In the genomic region with DNA sequence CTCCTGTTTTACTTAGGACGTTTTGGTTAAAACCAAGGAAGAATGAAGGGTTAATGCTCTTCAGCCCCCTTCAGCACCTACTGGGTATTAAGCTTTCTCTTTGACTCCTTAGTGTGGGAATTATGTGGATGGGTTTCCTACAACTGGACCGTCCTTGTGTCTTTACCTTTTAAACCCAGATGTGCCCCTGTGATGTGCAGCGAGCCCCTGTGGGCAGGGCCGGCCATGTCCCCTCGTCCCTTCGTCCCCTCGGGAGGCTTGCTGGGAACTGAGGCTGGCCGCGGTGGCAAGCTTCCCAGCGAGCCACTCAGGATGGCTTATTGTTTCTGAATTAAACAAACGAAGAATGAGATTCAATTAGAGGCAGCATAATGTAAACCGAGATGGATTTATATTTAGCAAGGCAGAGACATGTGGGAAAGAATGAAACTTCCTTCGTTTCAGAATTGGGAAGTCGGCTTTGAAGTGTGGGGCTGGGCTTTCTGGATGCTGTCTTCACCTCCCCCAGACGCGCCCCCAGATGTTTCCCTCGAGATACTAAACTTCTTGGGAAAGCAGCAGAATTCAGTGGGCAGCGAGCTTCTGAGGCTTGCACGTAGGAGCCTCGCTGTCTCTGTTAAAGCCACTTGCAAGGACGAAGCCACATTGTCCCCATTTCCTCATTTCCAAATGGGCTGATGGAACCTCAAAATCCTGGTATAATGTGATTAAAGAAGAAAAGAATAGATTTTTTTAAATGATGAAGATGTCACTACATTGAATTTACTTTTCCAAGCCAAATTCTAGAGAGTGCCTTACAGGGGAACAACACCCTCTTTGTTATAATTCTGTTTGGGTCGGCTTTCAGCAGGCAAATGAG, we compare ENCODE assay signal across 11 cellular contexts.
DNase-seq lines count a peak whose midpoint lies in the region; ATAC-seq and TF ChIP-seq lines count a peak whose summit lies in the region.
"Had no signal": no experiment of that assay in that cellular context is flagged by ENCODE, and none has a peak within 500 bp of the region (broad histone marks: within the 10 kb centered on the region; RNA-seq: fewer than 3 reads in every experiment).

No MANE protein-coding gene starts in this region.

- no peak overlapping the region for H2AFZ ChIP-seq in MM.1S (ENCODE audit: low read length)

- H3K27me3 ChIP-seq in stomach (no peaks in the 10 kb centered on the region), MM.1S (replicated peaks; ENCODE audit: insufficient read depth, low read length) (no peaks in the 10 kb centered on the region), brain microvascular endothelial cell (replicated peaks) (no peaks in the 10 kb centered on the region)

- H3K4me2 ChIP-seq in MM.1S (ENCODE audit: low read depth, low read length), result no peak overlapping the region

- WGBS in stomach, 5 donors, result 58 to 75% (median 59%) methylated on average over 22 of the region's 22 CpGs

- no peak overlapping the region for H3K9ac ChIP-seq in MM.1S (ENCODE audit: low read length)

- no peak overlapping the region for H3K27ac Mint-ChIP-seq in stimulated activated naive B cell treated with anti-CD40 and anti-IgM and Interleukin-4, amounts not matched to agents 10 μg/mL and 1 μg/mL and 100 μg/mL, for 72 hours
- H3K27ac Mint-ChIP-seq: WTC11 had no signal

- H3K9me2 ChIP-seq in MM.1S (replicated peaks; ENCODE audit: insufficient read depth, low read length), result no peaks in the 10 kb centered on the region

- peaks cover 13 to 56% (median 37%) of the 10 kb centered on the region in 4 donors for H3K4me1 ChIP-seq in stomach
- no peaks in the 10 kb centered on the region for H3K4me1 ChIP-seq in MM.1S (ENCODE audit: low read length)

- no peak for TF ChIP-seq POLR2A in stomach (IDR thresholded peaks at IDR 0.05)

- H3F3A ChIP-seq in MM.1S (ENCODE audit: insufficient read depth, low read length), result no peaks in the 10 kb centered on the region

- TF ChIP-seq EP300 in stomach (IDR thresholded peaks at IDR 0.05), result no peak

- DNase-seq in Kasumi-1 (lab: John Stamatoyannopoulos, UW), result peak; percentile 35 to 50
- peak; percentile 53 for DNase-seq in left kidney (ENCODE audit: low read depth, low spot score)
- DNase-seq in stomach, result no peak
- no peak for DNase-seq in NCI-H146 (lab: John Stamatoyannopoulos, UW)
- DNase-seq in stimulated activated naive B cell treated with anti-CD40 and anti-IgM and Interleukin-4, amounts not matched to agents 10 μg/mL and 1 μg/mL and 100 μg/mL, for 72 hours, result no peak
- DNase-seq in MM.1S, result no peak
- DNase-seq in brain microvascular endothelial cell, result no peak
- DNase-seq: aorta, NCI-H446 treated with DMSO at 0.1 percent for 48 hours had no signal

- intact Hi-C loops in stomach (cut with DNase I; ENCODE audit: low total_unique reads), result no loop called here

- no peaks in the 10 kb centered on the region for H3K9me3 Mint-ChIP-seq in stimulated activated naive B cell treated with anti-CD40 and anti-IgM and Interleukin-4, amounts not matched to agents 10 μg/mL and 1 μg/mL and 100 μg/mL, for 72 hours
- H3K9me3 Mint-ChIP-seq: WTC11 had no signal

- H3K27me3 Mint-ChIP-seq in stimulated activated naive B cell treated with anti-CD40 and anti-IgM and Interleukin-4, amounts not matched to agents 10 μg/mL and 1 μg/mL and 100 μg/mL, for 72 hours, result peaks cover 7 to 12% of the 10 kb centered on the region in 2 donors

- no peaks in the 10 kb centered on the region for H3K36me3 ChIP-seq in stomach
- H3K36me3 ChIP-seq in MM.1S (replicated peaks; ENCODE audit: insufficient read depth, low read length), result no peaks in the 10 kb centered on the region
- H3K36me3 ChIP-seq in brain microvascular endothelial cell (replicated peaks), result no peaks in the 10 kb centered on the region

- H3K27ac ChIP-seq in cingulate gyrus (ENCODE audit: low read depth, low read length), result peak overlapping the region; percentile 67
- H3K27ac ChIP-seq in stomach, result peak overlapping the region; percentile 51 to 80 (median 72)
- no peak overlapping the region for H3K27ac ChIP-seq in MM.1S (ENCODE audit: low read length)
- H3K27ac ChIP-seq in brain microvascular endothelial cell, result no peak overlapping the region

- in situ Hi-C loops in brain microvascular endothelial cell (cut with HindIII; ENCODE audit: low pct_ligation_motif_present, low sequenced_read_pairs), result no loop called here

- peak overlapping the region in 1 of 2 donors; percentile 19 for H3K4me3 Mint-ChIP-seq in stimulated activated naive B cell treated with anti-CD40 and anti-IgM and Interleukin-4, amounts not matched to agents 10 μg/mL and 1 μg/mL and 100 μg/mL, for 72 hours
- H3K4me3 Mint-ChIP-seq: WTC11 had no signal

- no peaks in the 10 kb centered on the region for H3K36me3 Mint-ChIP-seq in stimulated activated naive B cell treated with anti-CD40 and anti-IgM and Interleukin-4, amounts not matched to agents 10 μg/mL and 1 μg/mL and 100 μg/mL, for 72 hours
- H3K36me3 Mint-ChIP-seq: WTC11 had no signal

- ATAC-seq in stimulated activated naive B cell treated with anti-CD40 and anti-IgM and Interleukin-4, amounts not matched to agents 10 μg/mL and 1 μg/mL and 100 μg/mL, for 72 hours (replicated peaks), result no peak
- ATAC-seq: WTC11 had no signal

- H4K20me1 ChIP-seq in MM.1S (ENCODE audit: insufficient read depth, low read length), result no peaks in the 10 kb centered on the region

- H3K4me1 Mint-ChIP-seq in stimulated activated naive B cell treated with anti-CD40 and anti-IgM and Interleukin-4, amounts not matched to agents 10 μg/mL and 1 μg/mL and 100 μg/mL, for 72 hours, result peaks cover 23 to 26% of the 10 kb centered on the region in 2 donors

- H3K4me3 ChIP-seq in stomach, result no peak overlapping the region
- no peak overlapping the region for H3K4me3 ChIP-seq in MM.1S (ENCODE audit: low read length)
- no peak overlapping the region for H3K4me3 ChIP-seq in brain microvascular endothelial cell (ENCODE audit: low read depth, low read length)

- H3K9me3 ChIP-seq in stomach, result no peaks in the 10 kb centered on the region
- H3K9me3 ChIP-seq in MM.1S (replicated peaks; ENCODE audit: insufficient read depth, low read length), result no peaks in the 10 kb centered on the region

- TF ChIP-seq CTCF in stomach (IDR thresholded peaks at IDR 0.05) (no peak), MM.1S (IDR thresholded peaks at IDR 0.05; ENCODE audit: low read length) (no peak), brain microvascular endothelial cell (IDR thresholded peaks at IDR 0.05; ENCODE audit: low read depth, low read length, missing control alignments) (no peak)

- no peaks in the 10 kb centered on the region for H3K79me2 ChIP-seq in MM.1S (ENCODE audit: low read length)

Comparison
In these comparisons a context has a peak if more than half of its experiments do, and no peak if none do; other contexts are left out.
1. DNase-seq: peak in Kasumi-1 (2 of 2) and left kidney (single experiment); none in stomach (single experiment), NCI-H146 (single experiment), stimulated activated naive B cell treated with anti-CD40 and anti-IgM and Interleukin-4, amounts not matched to agents 10 μg/mL and 1 μg/mL and 100 μg/mL, for 72 hours (single experiment), MM.1S (single experiment) and brain microvascular endothelial cell (single experiment).
2. H3K27ac ChIP-seq: peak in cingulate gyrus (single experiment) and stomach (5 of 5); none in MM.1S (single experiment) and brain microvascular endothelial cell (single experiment).